Comparison of ENCODE assay signal across 18 cellular contexts in genomic region chr17:82600731-82601446, GRCh38.
"Had no signal": no experiment of that assay in that cellular context is flagged by ENCODE, and none has a peak within 500 bp of the region (broad histone marks: within the 10 kb centered on the region; RNA-seq: fewer than 3 reads in every experiment).

No MANE protein-coding gene starts in this region.

- H3K4me3 Mint-ChIP-seq: activated CD8-positive, alpha-beta memory T cell treated with anti-CD3 and anti-CD28 coated beads, Interleukin-2, amount 10 ng/mL, durations not matched to agents 7 days and 5 days; activated T-cell treated with anti-CD3 and anti-CD28 coated beads, Interleukin-2, amount 50 U/mL, for 4 hours; T-helper 2 cell treated with Interferon-gamma antibody and Interleukin-4, amounts not matched to agents 5 μg/mL and 100 μg/mL, for 36 hours had no signal

- H3K27ac Mint-ChIP-seq: activated CD8-positive, alpha-beta memory T cell treated with anti-CD3 and anti-CD28 coated beads, Interleukin-2, amount 10 ng/mL, durations not matched to agents 7 days and 5 days; T-helper 2 cell treated with Interferon-gamma antibody and Interleukin-4, amounts not matched to agents 5 μg/mL and 100 μg/mL, for 36 hours had no signal

- H3K4me2 ChIP-seq: smooth muscle cell had no signal

- H2AFZ ChIP-seq: parathyroid adenoma had no signal

- FAIRE-seq: endothelial cell of umbilical vein, keratinocyte had no signal

- ATAC-seq: activated CD4-positive, CD25-positive, alpha-beta regulatory T cell treated with anti-CD3 and anti-CD28 coated beads, Interleukin-2, amount 50 U/mL, for 24 hours; activated CD8-positive, alpha-beta memory T cell treated with anti-CD3 and anti-CD28 coated beads, Interleukin-2, amount 10 ng/mL, durations not matched to agents 7 days and 5 days; activated naive CD4-positive, alpha-beta T cell treated with anti-CD3 and anti-CD28 coated beads, Interleukin-2, amount 50 U/mL, for 72 hours; activated T-cell treated with anti-CD3 and anti-CD28 coated beads, Interleukin-2, amount 50 U/mL, for 4 hours; stimulated activated naive CD8-positive, alpha-beta T cell treated with anti-CD3 and anti-CD28 coated beads, Interleukin-15, Interleukin-2, amounts not matched to agents 100 U/mL and 50 U/mL, for 24 hours; upper lobe of right lung had no signal

- H3K9me3 ChIP-seq: breast epithelium, suprapubic skin, upper lobe of right lung had no signal

- H3K9ac ChIP-seq: parathyroid adenoma had no signal

- H3K4me1 ChIP-seq: breast epithelium, parathyroid adenoma had no signal

- H3K9me3 Mint-ChIP-seq: activated naive CD4-positive, alpha-beta T cell treated with anti-CD3 and anti-CD28 coated beads, Interleukin-2, amount 50 U/mL, for 72 hours; activated T-cell treated with anti-CD3 and anti-CD28 coated beads, Interleukin-2, amount 50 U/mL, for 4 hours; T-helper 2 cell treated with Interferon-gamma antibody and Interleukin-4, amounts not matched to agents 5 μg/mL and 100 μg/mL, for 36 hours had no signal

- H3K27me3 ChIP-seq: breast epithelium, suprapubic skin, upper lobe of right lung had no signal

- H3K27ac ChIP-seq: parathyroid adenoma, suprapubic skin, upper lobe of right lung had no signal

- H3K4me3 ChIP-seq: breast epithelium, smooth muscle cell, suprapubic skin, upper lobe of right lung had no signal

- DNase-seq: activated CD4-positive, alpha-beta T cell treated with anti-CD3 and anti-CD28 coated beads, Interleukin-2, amount 50 U/mL, for 48 hours; activated CD8-positive, alpha-beta memory T cell treated with anti-CD3 and anti-CD28 coated beads, Interleukin-2, amount 10 ng/mL, durations not matched to agents 7 days and 5 days; activated effector memory CD4-positive, alpha-beta T cell treated with anti-CD3 and anti-CD28 coated beads, Interleukin-2, amount 50 U/mL, for 16 hours; activated T-cell treated with anti-CD3 and anti-CD28 coated beads, Interleukin-2, amount 50 U/mL, for 4 hours; anterior cingulate cortex; foreskin melanocyte; stimulated activated naive CD8-positive, alpha-beta T cell treated with anti-CD3 and anti-CD28 coated beads, Interleukin-15, Interleukin-2, amounts not matched to agents 100 U/mL and 50 U/mL, for 24 hours; SW 1271; upper lobe of right lung had no signal

- H3K27me3 Mint-ChIP-seq: activated CD8-positive, alpha-beta memory T cell treated with anti-CD3 and anti-CD28 coated beads, Interleukin-2, amount 10 ng/mL, durations not matched to agents 7 days and 5 days had no signal
